In genomic region chr7:117216436-117217069, GRCh38 we compare ENCODE assay signal across 31 cellular contexts.
"Had no signal": no experiment of that assay in that cellular context is flagged by ENCODE, and none has a peak within 500 bp of the region (broad histone marks: within the 10 kb centered on the region; RNA-seq: fewer than 3 reads in every experiment).

No MANE protein-coding gene starts in this region.

- H3K36me3 ChIP-seq: colonic mucosa, pancreas, WERI-Rb-1 had no signal

- H3K27me3 ChIP-seq: colonic mucosa, dorsolateral prefrontal cortex, gastroesophageal sphincter, left lung, pancreas, sigmoid colon, suprapubic skin, tibial artery had no signal

- ATAC-seq: gastroesophageal sphincter; left lung; pancreas; psoas muscle; stimulated activated memory B cell treated with anti-CD40 and anti-IgM and Interleukin-4, amounts not matched to agents 10 μg/mL and 1 μg/mL and 100 μg/mL, for 72 hours had no signal

- H3K9me3 ChIP-seq: colonic mucosa, gastroesophageal sphincter, left lung, pancreas, psoas muscle, sigmoid colon, suprapubic skin, tibial artery had no signal

- DNase-seq: activated CD4-positive, alpha-beta memory T cell treated with anti-CD3 and anti-CD28 coated beads, Interleukin-2, amount 10 ng/mL, durations not matched to agents 7 days and 5 days; activated CD4-positive, alpha-beta T cell treated with anti-CD3 and anti-CD28 coated beads, Interleukin-2, amount 10 ng/mL, durations not matched to agents 24 days and 14 days; activated CD4-positive, CD25-positive, alpha-beta regulatory T cell treated with anti-CD3 and anti-CD28 coated beads, Interleukin-2, amount 50 U/mL, for 72 hours; activated CD8-positive, alpha-beta memory T cell treated with anti-CD3 and anti-CD28 coated beads, Interleukin-2, amount 50 U/mL, for 48 hours; activated gamma-delta T cell; activated naive CD4-positive, alpha-beta T cell treated with anti-CD3 and anti-CD28 coated beads, Interleukin-2, amount 50 U/mL, for 16 hours; activated T-cell treated with anti-CD3 and anti-CD28 coated beads, Interleukin-2, amount 50 U/mL, for 24 hours; amygdala; cerebellar nuclear complex; colonic mucosa; dorsolateral prefrontal cortex; effector memory CD4-positive, alpha-beta T cell; hippocampal formation; immature natural killer cell; left lung; pancreas; psoas muscle; sigmoid colon; small intestine; stimulated activated CD4-positive, alpha-beta T cell treated with anti-CD3 and anti-CD28 coated beads, Interleukin-1b, Interleukin-23, amount 100 ng/mL, for 48 hours; stimulated activated CD4-positive, alpha-beta T cell treated with anti-CD3 and anti-CD28 coated beads, Interleukin-4, amount 100 ng/mL, for 4 hours; stimulated activated CD8-positive, alpha-beta memory T cell treated with anti-CD3 and anti-CD28 coated beads, Interleukin-4, amount 100 ng/mL, for 48 hours; SW 1271; T-helper 9 cell; tibial artery; WERI-Rb-1 had no signal

- H3K4me3 ChIP-seq: colonic mucosa, dorsolateral prefrontal cortex, gastroesophageal sphincter, left lung, lung, pancreas, psoas muscle, sigmoid colon, suprapubic skin, tibial artery had no signal

- H3K27ac ChIP-seq: colonic mucosa, dorsolateral prefrontal cortex, gastroesophageal sphincter, left lung, pancreas, psoas muscle, sigmoid colon, suprapubic skin, tibial artery, WERI-Rb-1 had no signal

- FAIRE-seq: bronchial epithelial cell, pancreas, small intestine had no signal

- H3K4me1 ChIP-seq: colonic mucosa, gastroesophageal sphincter, pancreas, psoas muscle, sigmoid colon, suprapubic skin had no signal
